8 cellular contexts compared by ENCODE assay signal in the genomic region with DNA sequence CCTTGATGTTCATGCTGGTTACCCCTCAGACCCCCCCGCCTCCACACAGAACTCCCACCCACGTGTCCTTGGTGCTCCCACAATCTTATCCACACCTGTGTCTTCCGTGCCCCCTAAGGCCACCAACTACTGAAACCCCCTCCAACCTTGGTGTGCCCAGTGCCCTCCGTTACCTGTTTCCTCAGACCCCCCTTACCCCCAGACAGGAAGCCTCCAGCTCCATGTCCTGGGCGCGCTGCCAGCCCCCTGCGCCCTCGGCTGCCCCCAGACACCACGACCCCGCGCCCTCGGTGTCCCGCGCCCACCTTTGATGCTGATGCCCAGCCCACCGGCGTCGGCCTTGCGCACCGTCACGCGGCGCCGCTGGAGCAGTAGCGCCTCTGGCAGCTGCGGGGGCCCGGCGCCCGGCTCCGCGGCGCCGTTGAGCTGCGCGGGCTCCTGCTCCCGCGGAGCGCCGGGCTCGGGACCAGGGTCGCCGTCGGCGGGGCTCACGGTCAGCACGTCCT. TPM values are rescaled to one million over a fixed set of nuclear protein-coding genes. Genes with fewer than 3 reads are reported as not detected.
A peak's percentile ranks its signal among the peaks of the same experiment; 100 is the strongest.
DNase-seq lines count a peak whose midpoint lies in the region; ATAC-seq and TF ChIP-seq lines count a peak whose summit lies in the region.

No MANE protein-coding gene starts in this region.

- H3K27ac ChIP-seq in H9 (ENCODE audit: insufficient read length, low read depth, low read length) (no peak overlapping the region), SK-N-MC (no peak overlapping the region), dorsolateral prefrontal cortex (peak overlapping the region in 52 of 59 donors; percentile 3 to 92 (median 75)), mesenchymal stem cell (ENCODE audit: low read length, poor library complexity, severe bottlenecking) (no peak overlapping the region), thyroid gland (peak overlapping the region; percentile 89 to 96 (median 95))

- no peak for ATAC-seq in HG02970 (IDR thresholded peaks at IDR 0.05; ENCODE audit: low FRiP score, unreplicated experiment)
- no peak for ATAC-seq in GM21786 (IDR thresholded peaks at IDR 0.05; ENCODE audit: unreplicated experiment)

- no peak overlapping the region for H3T11ph ChIP-seq in H9 (ENCODE audit: low read length)

- no peak overlapping the region for H3K56ac ChIP-seq in H9 (ENCODE audit: insufficient read length, low read depth, low read length)

- H4K20me1 ChIP-seq in H9 (ENCODE audit: control insufficient read depth, insufficient read depth, insufficient read length): peaks cover 2% of the 10 kb centered on the region

- H3K9me3 ChIP-seq in Caco-2 (no peaks in the 10 kb centered on the region), H9 (ENCODE audit: control insufficient read depth, low read depth, low read length) (no peaks in the 10 kb centered on the region), SK-N-MC (ENCODE audit: low read depth, low read length) (no peaks in the 10 kb centered on the region), mesenchymal stem cell (ENCODE audit: control insufficient read depth, low read length) (no peaks in the 10 kb centered on the region), thyroid gland (no peaks in the 10 kb centered on the region)

- H2BK5ac ChIP-seq in H9 (ENCODE audit: insufficient read length, low read length): no peak overlapping the region
- H2BK5ac ChIP-seq in mesenchymal stem cell (ENCODE audit: low read depth, low read length, poor library complexity, severe bottlenecking): no peak overlapping the region

- H3K9ac ChIP-seq in H9 (ENCODE audit: extremely low read depth, insufficient read length, low read length) (no peak overlapping the region), SK-N-MC (ENCODE audit: insufficient read length) (no peak overlapping the region), mesenchymal stem cell (ENCODE audit: low read length) (peak overlapping the region; percentile 85)

- H3K27me3 ChIP-seq in Caco-2 (replicated peaks; ENCODE audit: control insufficient read depth, insufficient read depth, low read length) (no peaks in the 10 kb centered on the region), H9 (ENCODE audit: insufficient read depth, low read length) (peaks cover 12% of the 10 kb centered on the region; the same call in 1 of the 2 replicates), dorsolateral prefrontal cortex (no peaks in the 10 kb centered on the region), mesenchymal stem cell (ENCODE audit: control insufficient read depth in 1 of 2, insufficient read depth in 1 of 2, low read length in 2 of 2) (no peaks in the 10 kb centered on the region), thyroid gland (no peaks in the 10 kb centered on the region)

- DNase-seq in Caco-2: no peak
- DNase-seq in H9: no peak
- DNase-seq in SK-N-MC (ENCODE audit: low read depth, low spot score): no peak
- peak in 3 of 10 donors; percentile 30 to 56 (median 47) for DNase-seq in dorsolateral prefrontal cortex
- DNase-seq in mesenchymal stem cell: peak; percentile 13
- DNase-seq in thyroid gland: peak; percentile 40 to 46

- H3K4me2 ChIP-seq in H9 (ENCODE audit: insufficient read depth, insufficient read length, low read length) (peak overlapping the region; percentile 27), mesenchymal stem cell (ENCODE audit: low read length, poor library complexity, severe bottlenecking) (peak overlapping the region; percentile 88)

- no peak overlapping the region for H3K4ac ChIP-seq in H9 (ENCODE audit: low read depth, low read length)
- peak overlapping the region; percentile 24 to 73 for H3K4ac ChIP-seq in mesenchymal stem cell (ENCODE audit: low read depth in 1 of 2, low read length in 2 of 2)

- H2BK12ac ChIP-seq in H9 (ENCODE audit: insufficient read length, low read depth, low read length) (no peak overlapping the region), mesenchymal stem cell (ENCODE audit: low read length in 2 of 2) (peak overlapping the region; percentile 45 to 57)

- H3K23ac ChIP-seq in H9 (ENCODE audit: insufficient read length, low read depth, low read length): no peak overlapping the region
- H3K23ac ChIP-seq in mesenchymal stem cell (ENCODE audit: low read length in 2 of 2): peak overlapping the region in 1 of 2 experiments; percentile 86

- H3K4me3 Mint-ChIP-seq in Caco-2 (ENCODE audit: unreplicated experiment): peak overlapping the region; percentile 89
- peak overlapping the region; percentile 66 to 88 for H3K4me3 Mint-ChIP-seq in H9

- H3K9me3 Mint-ChIP-seq in Caco-2 (ENCODE audit: unreplicated experiment) (peaks cover under 1% of the 10 kb centered on the region), H9 (no peaks in the 10 kb centered on the region)

- H3K23me2 ChIP-seq in H9 (ENCODE audit: insufficient read length, low read depth, low read length, poor library complexity, severe bottlenecking): peaks cover 12% of the 10 kb centered on the region

- H3K27ac Mint-ChIP-seq in Caco-2 (ENCODE audit: unreplicated experiment) (no peak overlapping the region), H9 (no peak overlapping the region)

- H4K91ac ChIP-seq in H9 (ENCODE audit: insufficient read length, low read depth, low read length) (no peak overlapping the region), mesenchymal stem cell (ENCODE audit: low read length) (no peak overlapping the region)

- no peak for TF ChIP-seq POLR2A in thyroid gland (IDR thresholded peaks at IDR 0.05)

- H3K14ac ChIP-seq in H9 (ENCODE audit: insufficient read depth, low read length) (no peak overlapping the region), mesenchymal stem cell (ENCODE audit: low read length in 2 of 2) (peak overlapping the region in 1 of 2 experiments; percentile 82)

- H4K8ac ChIP-seq in H9 (replicated peaks; ENCODE audit: insufficient read length, low read depth, low read length) (no peak overlapping the region), mesenchymal stem cell (ENCODE audit: low read length) (peak overlapping the region; percentile 73)

- H3K4me1 ChIP-seq in Caco-2 (peaks cover 22% of the 10 kb centered on the region), H9 (ENCODE audit: insufficient read depth, low read length) (no peaks in the 10 kb centered on the region), mesenchymal stem cell (ENCODE audit: control insufficient read depth, insufficient read depth, low read depth, low read length) (peaks cover 15% of the 10 kb centered on the region), thyroid gland (peaks cover 50 to 55% of the 10 kb centered on the region in 2 donors)

- H2AK5ac ChIP-seq in H9 (ENCODE audit: insufficient read length, low read length): no peak overlapping the region
- no peak overlapping the region for H2AK5ac ChIP-seq in mesenchymal stem cell (ENCODE audit: low read length, severe bottlenecking)

- H3K18ac ChIP-seq in H9 (ENCODE audit: insufficient read length, low read depth, low read length): no peak overlapping the region
- H3K18ac ChIP-seq in mesenchymal stem cell (ENCODE audit: low read depth in 1 of 2, low read length in 2 of 2): peak overlapping the region; percentile 64 to 75

- H3K79me2 ChIP-seq in H9 (ENCODE audit: insufficient read depth, low read length): no peaks in the 10 kb centered on the region

- H2BK15ac ChIP-seq in H9 (ENCODE audit: low read depth, low read length) (no peak overlapping the region), mesenchymal stem cell (ENCODE audit: low read depth, poor library complexity, severe bottlenecking) (peak overlapping the region; percentile 92)

- intact Hi-C loops in Caco-2 (cut with micrococcal nuclease; ENCODE audit: unreplicated experiment): loop anchor here (1.0 to 5.0 kb wide), 2 partner anchors 46 to 289 kb away; a partner anchor contains a TSS
- intact Hi-C loops in dorsolateral prefrontal cortex (cut with DNase I): no loop called here
- intact Hi-C loops in thyroid gland (cut with DNase I): no loop called here

- TF ChIP-seq CTCF in Caco-2 (IDR thresholded peaks at IDR 0.05; ENCODE audit: insufficient read depth in 1 of 2, low read depth in 1 of 2, low read length in 1 of 2, severe bottlenecking in 1 of 2, unreplicated experiment in 1 of 2): no peak
- no peak for TF ChIP-seq CTCF in H9 (conservative IDR thresholded peaks at IDR 0.05)
- TF ChIP-seq CTCF in dorsolateral prefrontal cortex (IDR thresholded peaks at IDR 0.05 in 54 of 56, conservative IDR thresholded peaks at IDR 0.05 in 2 of 56; ENCODE audit: low read depth in 1 of 56, partially characterized antibody in 56 of 56): no peak
- TF ChIP-seq CTCF in thyroid gland (IDR thresholded peaks at IDR 0.05): no peak

- H3K4me3 ChIP-seq in Caco-2 (ENCODE audit: low read depth, low read length) (peak overlapping the region; percentile 72), SK-N-MC (peak overlapping the region; percentile 89), dorsolateral prefrontal cortex (peak overlapping the region; percentile 54 to 87 (median 75)), mesenchymal stem cell (ENCODE audit: insufficient read depth in 1 of 2, low read depth in 1 of 2, low read length in 2 of 2) (peak overlapping the region; percentile 74 to 88), thyroid gland (replicated peaks in 1 of 3) (peak overlapping the region; percentile 49 to 86 (median 64))

- H4K5ac ChIP-seq in H9 (ENCODE audit: insufficient read length, low read depth, low read length): no peak overlapping the region

- H3K36me3 ChIP-seq in Caco-2 (ENCODE audit: control insufficient read depth, insufficient read depth, low read length) (no peaks in the 10 kb centered on the region), SK-N-MC (ENCODE audit: insufficient read depth, low read length) (no peaks in the 10 kb centered on the region), mesenchymal stem cell (ENCODE audit: control insufficient read depth in 1 of 2, insufficient read depth in 2 of 2, low read depth in 1 of 2, low read length in 2 of 2) (peaks cover 0 to 7% of the 10 kb centered on the region in 2 experiments), thyroid gland (no peaks in the 10 kb centered on the region)

- H2AFZ ChIP-seq in H9 (ENCODE audit: low read length) (no peak overlapping the region), mesenchymal stem cell (ENCODE audit: low read depth, low read length) (peak overlapping the region; percentile 92)

- no peaks in the 10 kb centered on the region for H3K27me3 Mint-ChIP-seq in Caco-2 (ENCODE audit: insufficient read depth, unreplicated experiment)
- H3K27me3 Mint-ChIP-seq in H9 (ENCODE audit: low read depth): peaks cover 41% of the 10 kb centered on the region

- no peaks in the 10 kb centered on the region for H3K36me3 Mint-ChIP-seq in Caco-2 (ENCODE audit: insufficient read depth, unreplicated experiment)
- no peaks in the 10 kb centered on the region for H3K36me3 Mint-ChIP-seq in H9 (ENCODE audit: insufficient read depth in 1 of 3, low read depth in 3 of 3)

- H3K4me1 Mint-ChIP-seq in Caco-2 (ENCODE audit: low read depth, unreplicated experiment) (peaks cover 26% of the 10 kb centered on the region), H9 (peaks cover 12 to 19% of the 10 kb centered on the region in 2 experiments)

- CTCF ChIA-PET in Caco-2 (lab: Charles Lee): interaction anchor here (0.6 to 2.4 kb wide), 13 partner anchors 9 to 673 kb away, joined by 3 to 12 read pairs (median 5); a partner anchor contains a TSS

- POLR2A ChIA-PET in Caco-2 (lab: Charles Lee): interaction anchor here (0.6 to 1.7 kb wide), 9 partner anchors 15 to 669 kb away, joined by 3 to 25 read pairs (median 5); a partner anchor contains a TSS

- BruUV-seq in Caco-2 (replicated peaks; lab: Mats Ljungman, UMichigan): no TSS peak

- no peak overlapping the region for H2BK20ac ChIP-seq in H9 (ENCODE audit: low read depth, low read length, poor library complexity, severe bottlenecking)

- no peaks in the 10 kb centered on the region for H3K79me1 ChIP-seq in H9 (ENCODE audit: insufficient read depth, low read depth, low read length, poor library complexity, severe bottlenecking)
- H3K79me1 ChIP-seq in mesenchymal stem cell (replicated peaks; ENCODE audit: low read length, poor library complexity, severe bottlenecking): no peaks in the 10 kb centered on the region

- H2BK120ac ChIP-seq in H9 (ENCODE audit: low read depth, low read length, poor library complexity, severe bottlenecking) (no peak overlapping the region), mesenchymal stem cell (ENCODE audit: low read depth, low read length) (peak overlapping the region; percentile 82)

- WGBS in H9 (ENCODE audit: extremely low coverage, insufficient read length, low lambda C conversion rate): no CpG with 5 or more reads among the region's 45 CpGs
- 6% methylated on average over 39 of the region's 45 CpGs for WGBS in mesenchymal stem cell
- 2 to 5% methylated on average over 13 to 14 of the region's 45 CpGs for WGBS in thyroid gland, 2 donors

RNA-seq across cellular contexts. Expression of a gene that starts 0.5 kb away (rescaled TPM):
- total RNA-seq in Caco-2 (2022) (13.6 and 15.4 TPM in 2 replicates), H9 (2021) (9.9 and 10.2 TPM in 2 replicates), dorsolateral prefrontal cortex (100 to 1,000 TPM in 12 of 120 experiments, 10 to 100 TPM in 108; 35.4 to 180 (median 77.4) TPM), thyroid gland (100 to 1,000 TPM; 193 to 291 (median 248) TPM)
- 14.6 TPM for polyA plus RNA-seq in mesenchymal stem cell (2013, experiment 1 of 2)
- 14.4 TPM for polyA plus RNA-seq in mesenchymal stem cell (2013, experiment 2 of 2)

RNA-seq across cellular contexts. Expression of a gene that starts 41.7 kb away (rescaled TPM):
- total RNA-seq in Caco-2 (2022) (116 and 120 TPM in 2 replicates), H9 (2021) (66.4 and 69.2 TPM in 2 replicates), dorsolateral prefrontal cortex (10 to 100 TPM; 30.0 to 60.3 (median 42.9) TPM), thyroid gland (10 to 100 TPM; 26.6 to 41.8 (median 37.8) TPM)
- 12.9 TPM for polyA plus RNA-seq in mesenchymal stem cell (2013, experiment 1 of 2)
- polyA plus RNA-seq in mesenchymal stem cell (2013, experiment 2 of 2): 12.4 TPM

RNA-seq across cellular contexts. Expression of a gene that starts 46.8 kb away (rescaled TPM):
- total RNA-seq in Caco-2 (2022) (30.6 and 33.3 TPM in 2 replicates), H9 (2021) (10.9 and 11.2 TPM in 2 replicates), dorsolateral prefrontal cortex (10 to 100 TPM; 30.2 to 61.1 (median 39.7) TPM), thyroid gland (10 to 100 TPM; 29.7 to 57.3 (median 35.8) TPM)
- polyA plus RNA-seq in mesenchymal stem cell (2013, experiment 1 of 2): 6.7 TPM
- polyA plus RNA-seq in mesenchymal stem cell (2013, experiment 2 of 2): 6.4 TPM

Comparison
In these comparisons a context has a peak if more than half of its experiments do, and no peak if none do; other contexts are left out.
1. DNase-seq: peak in mesenchymal stem cell (single experiment) and thyroid gland (2 of 2); none in Caco-2 (0 of 2), H9 (single experiment) and SK-N-MC (single experiment).
2. H3K27ac ChIP-seq: peak in dorsolateral prefrontal cortex (52 of 59) and thyroid gland (3 of 3); none in H9 (single experiment), SK-N-MC (single experiment) and mesenchymal stem cell (single experiment).
3. Peak in every context shown above with its lines, with median percentiles within 50 percentile points of each other: H3K4me3 ChIP-seq.